Comparison of ENCODE assay signal across 1 cellular context in the genomic region with DNA sequence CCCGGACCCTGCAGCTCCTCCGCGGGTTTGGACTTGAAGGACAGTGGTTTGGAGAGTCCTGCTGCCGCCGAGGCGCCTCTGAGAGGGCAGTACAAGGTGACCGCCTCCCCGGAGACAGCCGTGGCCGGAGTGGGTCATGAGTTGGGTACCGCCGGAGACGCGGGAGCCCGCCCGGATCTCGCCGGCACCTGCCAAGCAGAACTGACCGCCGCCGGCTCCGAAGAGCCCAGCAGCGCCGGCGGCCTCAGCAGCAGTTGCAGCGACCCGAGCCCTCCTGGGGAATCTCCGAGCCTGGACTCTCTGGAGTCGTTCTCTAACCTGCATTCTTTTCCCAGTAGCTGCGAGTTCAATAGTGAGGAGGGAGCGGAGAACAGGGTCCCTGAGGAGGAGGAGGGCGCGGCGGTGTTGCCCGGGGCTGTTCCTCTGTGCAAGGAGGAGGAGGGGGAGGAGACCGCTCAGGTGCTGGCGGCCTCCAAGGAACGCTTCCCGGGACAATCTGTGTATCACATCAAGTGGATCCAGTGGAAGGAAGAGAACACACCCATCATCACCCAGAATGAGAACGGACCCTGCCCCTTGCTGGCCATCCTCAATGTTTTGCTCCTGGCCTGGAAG.
A peak's percentile ranks its signal among the peaks of the same experiment; 100 is the strongest.
TF ChIP-seq lines count a peak whose summit lies in the region.

No MANE protein-coding gene starts in this region.

TF ChIP-seq in HEK293, 187 proteins besides CTCF, POLR2A, EP300 and RAD21 (continued from another document):
- no peak for TF ChIP-seq PRDM2 (tag by site-specific recombination; IDR thresholded peaks at IDR 0.05; ENCODE audit: borderline replicate concordance)
- TF ChIP-seq WT1 (tag by site-specific recombination; IDR thresholded peaks at IDR 0.05): no peak
- TF ChIP-seq ZNF184 (tag by site-specific recombination; IDR thresholded peaks at IDR 0.05): no peak
- TF ChIP-seq ZNF19 (tag by site-specific recombination; IDR thresholded peaks at IDR 0.05; ENCODE audit: low read depth): no peak
- peak; percentile 16; the same call in 1 of the 2 replicates for TF ChIP-seq ZNF837 (tag by site-specific recombination; IDR thresholded peaks at IDR 0.05)
- no peak for TF ChIP-seq ZNF555 (tag by site-specific recombination; conservative IDR thresholded peaks at IDR 0.05)
- TF ChIP-seq ZNF624 (tag by site-specific recombination; IDR thresholded peaks at IDR 0.05): no peak
- no peak for TF ChIP-seq ZNF24 (tag by site-specific recombination; IDR thresholded peaks at IDR 0.05)
- no peak for TF ChIP-seq GLIS2 (tag by site-specific recombination; IDR thresholded peaks at IDR 0.05)
- no peak for TF ChIP-seq ZNF473 (tag by site-specific recombination; IDR thresholded peaks at IDR 0.05)
